In genomic region chr13:110757296-110757695, GRCh38 we compare ENCODE assay signal across 30 cellular contexts.
"Had no signal": no experiment of that assay in that cellular context is flagged by ENCODE, and none has a peak within 500 bp of the region (broad histone marks: within the 10 kb centered on the region; RNA-seq: fewer than 3 reads in every experiment).

No MANE protein-coding gene starts in this region.

- H2AFZ ChIP-seq: hepatocyte had no signal

- DNase-seq: heart right ventricle; kidney glomerular epithelial cell; left cardiac atrium; left lung; mesendoderm; naive B cell; natural killer cell; occipital lobe; ovary; retina; right cardiac atrium; stimulated activated CD4-positive, alpha-beta T cell treated with anti-CD3 and anti-CD28 coated beads, Interleukin-12 subunit alpha, Interleukin-12 subunit beta, amount 100 ng/mL, for 4 hours; stimulated activated CD4-positive, alpha-beta T cell treated with anti-CD3 and anti-CD28 coated beads, Interleukin-15, amount 100 ng/mL, for 24 hours; stimulated activated CD4-positive, alpha-beta T cell treated with anti-CD3 and anti-CD28 coated beads, Interleukin-2, amount 100 ng/mL, for 24 hours; stimulated activated CD4-positive, alpha-beta T cell treated with anti-CD3 and anti-CD28 coated beads, Interleukin-4, amount 100 ng/mL, for 1 hour; stimulated activated naive B cell treated with anti-CD40 and anti-IgM and Interleukin-4, amounts not matched to agents 10 μg/mL and 1 μg/mL and 100 μg/mL, for 72 hours; stimulated activated naive CD8-positive, alpha-beta T cell treated with anti-CD3 and anti-CD28 coated beads, Interleukin-15, Interleukin-2, amounts not matched to agents 100 U/mL and 50 U/mL, for 24 hours; stomach; tibial artery; trophoblast cell; upper lobe of right lung; uterus had no signal

- H3K4me1 Mint-ChIP-seq: stimulated activated naive B cell treated with anti-CD40 and anti-IgM and Interleukin-4, amounts not matched to agents 10 μg/mL and 1 μg/mL and 100 μg/mL, for 72 hours had no signal

- H3K36me3 Mint-ChIP-seq: natural killer cell had no signal

- H3K9me3 Mint-ChIP-seq: mesothelial cell of epicardium, natural killer cell had no signal

- H3K4me1 ChIP-seq: heart right ventricle, left lung, prostate gland, stomach, tibial artery, upper lobe of right lung, uterus had no signal

- H3K27ac Mint-ChIP-seq: mesothelial cell of epicardium; naive B cell; natural killer cell; stimulated activated naive B cell treated with anti-CD40 and anti-IgM and Interleukin-4, amounts not matched to agents 10 μg/mL and 1 μg/mL and 100 μg/mL, for 72 hours had no signal

- ATAC-seq: heart right ventricle; left cardiac atrium; left lung; natural killer cell; right cardiac atrium; sciatic nerve; stimulated activated naive B cell treated with anti-CD40 and anti-IgM and Interleukin-4, amounts not matched to agents 10 μg/mL and 1 μg/mL and 100 μg/mL, for 72 hours; stimulated activated naive CD8-positive, alpha-beta T cell treated with anti-CD3 and anti-CD28 coated beads, Interleukin-15, Interleukin-2, amounts not matched to agents 100 U/mL and 50 U/mL, for 24 hours; upper lobe of right lung had no signal

- H3K4me2 ChIP-seq: hepatocyte had no signal

- H3K27ac ChIP-seq: heart right ventricle, hepatocyte, left lung, neutrophil, ovary, prostate gland, skin epidermis, stomach, thoracic aorta, tibial artery, upper lobe of right lung, uterus had no signal

- H3K79me2 ChIP-seq: hepatocyte had no signal

- H3K9me3 ChIP-seq: left lung, neutrophil, ovary, prostate gland, stomach, thoracic aorta, tibial artery, upper lobe of right lung, uterus had no signal

- H3K4me3 ChIP-seq: heart right ventricle, hepatocyte, left lung, lung, ovary, prostate gland, skin epidermis, stomach, thoracic aorta, tibial artery, upper lobe of right lung, uterus had no signal

- H3K27me3 ChIP-seq: hepatocyte, left lung, neutrophil, ovary, stomach, tibial artery, upper lobe of right lung, uterus had no signal

- H3K36me3 ChIP-seq: heart right ventricle, left lung, neutrophil, ovary, prostate gland, stomach, thoracic aorta, tibial artery, upper lobe of right lung, uterus had no signal

- H3K4me3 Mint-ChIP-seq: mesothelial cell of epicardium; naive B cell; natural killer cell; stimulated activated naive B cell treated with anti-CD40 and anti-IgM and Interleukin-4, amounts not matched to agents 10 μg/mL and 1 μg/mL and 100 μg/mL, for 72 hours had no signal
